8 cellular contexts compared by ENCODE assay signal in genomic region chr20:58891686-58892125, GRCh38. TPM values are rescaled to one million over a fixed set of nuclear protein-coding genes. Genes with fewer than 3 reads are reported as not detected.
DNase-seq lines count a peak whose midpoint lies in the region; ATAC-seq and TF ChIP-seq lines count a peak whose summit lies in the region.

No MANE protein-coding gene starts in this region.

- POLR2A ChIA-PET in PC-3 (lab: Charles Lee; ENCODE audit: unreplicated experiment) = interaction anchor here (1.1 kb wide), 1 partner anchor 151 kb away, joined by 4 read pairs; the partner anchor contains the start of gene PRELID3B

- in situ Hi-C loops in GM23248 (cut with MboI) = no loop called here

- peak; percentile 70 for DNase-seq in GM23248
- DNase-seq in PC-3 = peak; percentile 44
- DNase-seq in ascending aorta (ENCODE audit: low spot score in 2 of 2) = no peak
- DNase-seq in iPS-NIHi11 (ENCODE audit: low spot score) = peak; percentile 60
- DNase-seq in stimulated activated CD4-positive, alpha-beta T cell treated with anti-CD3 and anti-CD28 coated beads, Interleukin-1b, Interleukin-23, amount 100 ng/mL, for 48 hours = peak; percentile 37
- no peak for DNase-seq in kidney tubule cell (ENCODE audit: low spot score)
- no peak for DNase-seq in NCI-H1048 (lab: John Stamatoyannopoulos, UW)

- H3K9ac ChIP-seq in GM23248 (peak overlapping the region; percentile 98), PC-3 (ENCODE audit: low read length) (peak overlapping the region; percentile 86)

- H3K4me1 ChIP-seq in GM23248 (ENCODE audit: insufficient read depth) (peaks cover 36% of the 10 kb centered on the region), PC-3 (ENCODE audit: insufficient read depth, low read length) (peaks cover 36% of the 10 kb centered on the region), ascending aorta (peaks cover 4 to 36% of the 10 kb centered on the region in 2 donors)

- H3F3A ChIP-seq in GM23248 (ENCODE audit: insufficient read depth) (peaks cover 11% of the 10 kb centered on the region; the same call in 1 of the 2 replicates), PC-3 (ENCODE audit: low read length, unreplicated experiment) (no peaks in the 10 kb centered on the region)

- no peaks in the 10 kb centered on the region for H3K9me3 ChIP-seq in GM23248 (ENCODE audit: low read depth)
- H3K9me3 ChIP-seq in PC-3 (ENCODE audit: low read length) = no peaks in the 10 kb centered on the region
- no peaks in the 10 kb centered on the region for H3K9me3 ChIP-seq in ascending aorta

- peak overlapping the region; percentile 31 for H3K4me2 ChIP-seq in GM23248 (ENCODE audit: unreplicated experiment)
- peak overlapping the region; percentile 78 for H3K4me2 ChIP-seq in PC-3 (ENCODE audit: low read length)

- H3K4me3 ChIP-seq in GM23248 (peak overlapping the region; percentile 76), PC-3 (ENCODE audit: low read length) (peak overlapping the region; percentile 91), ascending aorta (peak overlapping the region; percentile 85 to 89)

- H3K36me3 ChIP-seq in GM23248 (ENCODE audit: low read depth) (no peaks in the 10 kb centered on the region), PC-3 (ENCODE audit: low read depth, low read length) (peaks cover 14% of the 10 kb centered on the region; the same call in 1 of the 2 replicates), ascending aorta (no peaks in the 10 kb centered on the region)

- 0 to 1% methylated on average over 1 to 60 of the region's 63 CpGs for WGBS in GM23248 (ENCODE audit: low coverage in 1 of 2, low lambda C conversion rate in 2 of 2, missing lambda C conversion rate in 2 of 2), 2 experiments

- no TSS peak for BruUV-seq in PC-3 (replicated peaks; lab: Mats Ljungman, UMichigan)

- H4K20me1 ChIP-seq in GM23248 (ENCODE audit: insufficient read depth) = peaks cover 7% of the 10 kb centered on the region; the same call in 1 of the 2 replicates
- H4K20me1 ChIP-seq in PC-3 (ENCODE audit: low read length) = peaks cover 34% of the 10 kb centered on the region

- H3K9me2 ChIP-seq in GM23248 (ENCODE audit: insufficient read depth) = no peaks in the 10 kb centered on the region
- no peaks in the 10 kb centered on the region for H3K9me2 ChIP-seq in PC-3 (replicated peaks; ENCODE audit: low read length)

- ATAC-seq in PC-3 = no peak

- intact Hi-C loops in PC-3 (cut with micrococcal nuclease) (loop anchor here (2.0 to 5.0 kb wide), 3 partner anchors 21 to 141 kb away; partner anchors contain the start of genes ATP5F1E and NELFCD), ascending aorta (cut with DNase I) (loop anchor here (1.0 to 10.0 kb wide), 4 partner anchors 16 to 1187 kb away; partner anchors contain the start of gene ATP5F1E)

- H3K27me3 ChIP-seq in GM23248 (replicated peaks; ENCODE audit: insufficient read depth) = no peaks in the 10 kb centered on the region
- no peaks in the 10 kb centered on the region for H3K27me3 ChIP-seq in PC-3 (ENCODE audit: low read length)
- H3K27me3 ChIP-seq in ascending aorta = no peaks in the 10 kb centered on the region

- CTCF ChIA-PET in PC-3 (lab: Charles Lee) = no interaction called here

- peaks cover 46% of the 10 kb centered on the region for H3K79me2 ChIP-seq in GM23248 (ENCODE audit: insufficient read depth)
- peaks cover 62% of the 10 kb centered on the region for H3K79me2 ChIP-seq in PC-3 (ENCODE audit: low read length)

- H2AFZ ChIP-seq in GM23248 (peak overlapping the region; percentile 61; the same call in 1 of the 2 replicates), PC-3 (ENCODE audit: low read length) (peak overlapping the region; percentile 89)

- TF ChIP-seq CTCF in 22Rv1 (IDR thresholded peaks at IDR 0.05) (no peak), PC-3 (conservative IDR thresholded peaks at IDR 0.05; ENCODE audit: low read depth, low read length) (no peak), ascending aorta (IDR thresholded peaks at IDR 0.05) (no peak)

- H3K27ac ChIP-seq in 22Rv1 (peak overlapping the region; percentile 85), GM23248 (peak overlapping the region; percentile 96), PC-3 (ENCODE audit: low read length) (peak overlapping the region; percentile 62), ascending aorta (peak overlapping the region; percentile 99 to 100)

RNA-seq across cellular contexts. Expression of gene GNAS, which starts 39.2 kb away (rescaled TPM):
- total RNA-seq in GM23248 (2014; rRNA removed; shearing (Covaris generic)) = 804 and 904 TPM in 2 replicates
- polyA plus RNA-seq in GM23248 (2016; fragmentation: Nextera tagmentation; extraction: Ambion mirVana) = 421 and 424 TPM in 2 replicates
- total RNA-seq in PC-3 (2014; rRNA removed) (694 and 822 TPM in 2 replicates), ascending aorta (663 TPM)

RNA-seq across cellular contexts. Expression of gene GNAS-AS1, which starts 41.0 kb away (rescaled TPM):
- total RNA-seq in GM23248 (2014; rRNA removed; shearing (Covaris generic)) = 0.25 and 0.97 TPM in 2 replicates
- 0.77 and 1.0 TPM in 2 replicates for polyA plus RNA-seq in GM23248 (2016; fragmentation: Nextera tagmentation; extraction: Ambion mirVana)
- total RNA-seq in PC-3 (2014; rRNA removed) (0.11 TPM in 1 of 2 replicates, not detected in the other), ascending aorta (not detected)

Comparison
In these comparisons a context has a peak if more than half of its experiments do, and no peak if none do; other contexts are left out.
1. DNase-seq: peak in GM23248 (single experiment), PC-3 (single experiment), iPS-NIHi11 (single experiment) and stimulated activated CD4-positive, alpha-beta T cell treated with anti-CD3 and anti-CD28 coated beads, Interleukin-1b, Interleukin-23, amount 100 ng/mL, for 48 hours (single experiment); none in ascending aorta (0 of 2), kidney tubule cell (single experiment) and NCI-H1048 (single experiment).
2. Peak in every context shown above with its lines, with median percentiles within 50 percentile points of each other: H3K27ac ChIP-seq and H3K4me3 ChIP-seq.